In the genomic region with DNA sequence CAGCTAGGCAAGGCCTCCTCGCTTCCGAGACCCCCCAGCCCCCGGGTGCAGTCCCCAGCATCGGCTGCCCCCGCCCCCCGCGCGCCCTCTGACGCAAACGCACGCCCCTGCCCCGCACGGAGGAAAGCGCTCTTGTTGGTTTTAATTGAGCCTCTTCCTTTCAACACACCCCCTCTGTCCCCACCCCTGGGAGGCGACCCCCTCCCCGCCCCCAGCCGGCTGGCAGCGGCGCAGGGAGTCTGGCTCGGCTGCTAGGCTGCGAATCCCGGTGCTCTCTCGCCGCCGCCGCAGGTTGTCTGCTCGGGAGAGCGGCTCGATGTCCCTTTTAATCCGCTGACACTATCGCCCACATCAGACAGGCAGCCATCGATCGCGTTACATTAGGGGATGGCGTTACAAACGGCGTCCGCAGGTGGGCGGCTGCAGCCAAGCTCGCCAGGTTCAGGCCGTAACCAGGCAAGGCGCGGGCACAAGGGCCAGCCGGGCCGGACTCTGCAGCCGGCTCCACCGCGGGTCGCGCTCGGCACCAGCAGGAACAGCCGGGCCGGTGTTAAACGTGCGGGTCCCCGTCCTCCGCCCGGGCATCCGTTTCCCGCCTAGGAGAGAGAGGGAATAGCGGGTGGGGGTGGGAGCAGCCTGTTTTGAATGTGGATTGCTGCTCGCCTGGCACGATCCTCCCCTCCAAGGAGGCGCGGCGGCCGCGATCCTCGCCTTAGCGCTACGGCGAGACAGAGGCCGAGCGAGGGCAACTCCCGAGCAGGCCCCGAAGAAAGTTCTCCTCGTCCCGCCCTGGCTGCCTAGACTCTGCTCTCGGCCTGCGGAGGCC, we compare ENCODE assay signal across 1 cellular context.
TF ChIP-seq lines count a peak whose summit lies in the region.

No MANE protein-coding gene starts in this region.

TF ChIP-seq in HepG2, 621 proteins besides CTCF, POLR2A, EP300 and RAD21 (continued from another document):
- TF ChIP-seq, protein P1, sequence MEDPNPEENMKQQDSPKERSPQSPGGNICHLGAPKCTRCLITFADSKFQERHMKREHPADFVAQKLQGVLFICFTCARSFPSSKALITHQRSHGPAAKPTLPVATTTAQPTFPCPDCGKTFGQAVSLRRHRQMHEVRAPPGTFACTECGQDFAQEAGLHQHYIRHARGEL (CRISPR knock-in tag; IDR thresholded peaks at IDR 0.05), result no peak
- TF ChIP-seq ZNF274 (CRISPR knock-in tag; IDR thresholded peaks at IDR 0.05) (peak; percentile 66; the same call in 1 of the 2 replicates), ZNF530 (CRISPR knock-in tag; IDR thresholded peaks at IDR 0.05; ENCODE audit: low read depth) (no peak), MYNN (CRISPR knock-in tag; IDR thresholded peaks at IDR 0.05; ENCODE audit: low read depth) (no peak), ZNF496 (CRISPR knock-in tag; IDR thresholded peaks at IDR 0.05; ENCODE audit: insufficient replicate concordance) (no peak), RFX5 (IDR thresholded peaks at IDR 0.05; ENCODE audit: low read depth, low read length) (no peak), DR1 (CRISPR knock-in tag; IDR thresholded peaks at IDR 0.05) (peak; percentile 26; the same call in 1 of the 2 replicates), ZNF232 (CRISPR knock-in tag; IDR thresholded peaks at IDR 0.05; ENCODE audit: borderline replicate concordance) (0 out of 2 replicates have a peak, but pooled peaks have one; percentile 63), ZNF333 (CRISPR knock-in tag; IDR thresholded peaks at IDR 0.05; ENCODE audit: borderline replicate concordance) (0 out of 2 replicates have a peak, but pooled peaks have one; percentile 59), ZNF326 (CRISPR knock-in tag; IDR thresholded peaks at IDR 0.05; ENCODE audit: borderline replicate concordance) (no peak), SP1 (IDR thresholded peaks at IDR 0.05) (no peak), SP1 (CRISPR knock-in tag; IDR thresholded peaks at IDR 0.05) (no peak), ZNF816 (CRISPR knock-in tag; IDR thresholded peaks at IDR 0.05; ENCODE audit: borderline replicate concordance) (no peak), ARNTL (CRISPR knock-in tag; IDR thresholded peaks at IDR 0.05) (peak; percentile 24; the same call in 1 of the 2 replicates), RFX1 (IDR thresholded peaks at IDR 0.05) (no peak), ZNF256 (CRISPR knock-in tag; conservative IDR thresholded peaks at IDR 0.05) (no peak), BCL6 (CRISPR knock-in tag; IDR thresholded peaks at IDR 0.05) (no peak), ZNF207 (IDR thresholded peaks at IDR 0.05; ENCODE audit: borderline replicate concordance) (no peak), ZSCAN21 (CRISPR knock-in tag; IDR thresholded peaks at IDR 0.05; ENCODE audit: borderline replicate concordance) (0 out of 2 replicates have a peak, but pooled peaks have one; percentile 49)
- TF ChIP-seq, protein P2, sequence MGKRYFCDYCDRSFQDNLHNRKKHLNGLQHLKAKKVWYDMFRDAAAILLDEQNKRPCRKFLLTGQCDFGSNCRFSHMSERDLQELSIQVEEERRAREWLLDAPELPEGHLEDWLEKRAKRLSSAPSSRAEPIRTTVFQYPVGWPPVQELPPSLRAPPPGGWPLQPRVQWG (CRISPR knock-in tag; IDR thresholded peaks at IDR 0.05; ENCODE audit: borderline replicate concordance, low read depth), result no peak
- TF ChIP-seq, protein P3, sequence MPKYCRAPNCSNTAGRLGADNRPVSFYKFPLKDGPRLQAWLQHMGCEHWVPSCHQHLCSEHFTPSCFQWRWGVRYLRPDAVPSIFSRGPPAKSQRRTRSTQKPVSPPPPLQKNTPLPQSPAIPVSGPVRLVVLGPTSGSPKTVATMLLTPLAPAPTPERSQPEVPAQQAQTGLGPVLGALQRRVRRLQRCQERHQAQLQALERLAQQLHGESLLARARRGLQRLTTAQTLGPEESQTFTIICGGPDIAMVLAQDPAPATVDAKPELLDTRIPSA (CRISPR knock-in tag; IDR thresholded peaks at IDR 0.05; ENCODE audit: borderline replicate concordance), result no peak
- TF ChIP-seq, protein P4, sequence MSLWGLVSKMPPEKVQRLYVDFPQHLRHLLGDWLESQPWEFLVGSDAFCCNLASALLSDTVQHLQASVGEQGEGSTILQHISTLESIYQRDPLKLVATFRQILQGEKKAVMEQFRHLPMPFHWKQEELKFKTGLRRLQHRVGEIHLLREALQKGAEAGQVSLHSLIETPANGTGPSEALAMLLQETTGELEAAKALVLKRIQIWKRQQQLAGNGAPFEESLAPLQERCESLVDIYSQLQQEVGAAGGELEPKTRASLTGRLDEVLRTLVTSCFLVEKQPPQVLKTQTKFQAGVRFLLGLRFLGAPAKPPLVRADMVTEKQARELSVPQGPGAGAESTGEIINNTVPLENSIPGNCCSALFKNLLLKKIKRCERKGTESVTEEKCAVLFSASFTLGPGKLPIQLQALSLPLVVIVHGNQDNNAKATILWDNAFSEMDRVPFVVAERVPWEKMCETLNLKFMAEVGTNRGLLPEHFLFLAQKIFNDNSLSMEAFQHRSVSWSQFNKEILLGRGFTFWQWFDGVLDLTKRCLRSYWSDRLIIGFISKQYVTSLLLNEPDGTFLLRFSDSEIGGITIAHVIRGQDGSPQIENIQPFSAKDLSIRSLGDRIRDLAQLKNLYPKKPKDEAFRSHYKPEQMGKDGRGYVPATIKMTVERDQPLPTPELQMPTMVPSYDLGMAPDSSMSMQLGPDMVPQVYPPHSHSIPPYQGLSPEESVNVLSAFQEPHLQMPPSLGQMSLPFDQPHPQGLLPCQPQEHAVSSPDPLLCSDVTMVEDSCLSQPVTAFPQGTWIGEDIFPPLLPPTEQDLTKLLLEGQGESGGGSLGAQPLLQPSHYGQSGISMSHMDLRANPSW (CRISPR knock-in tag; IDR thresholded peaks at IDR 0.05; ENCODE audit: borderline replicate concordance), result no peak
- TF ChIP-seq, protein P5, sequence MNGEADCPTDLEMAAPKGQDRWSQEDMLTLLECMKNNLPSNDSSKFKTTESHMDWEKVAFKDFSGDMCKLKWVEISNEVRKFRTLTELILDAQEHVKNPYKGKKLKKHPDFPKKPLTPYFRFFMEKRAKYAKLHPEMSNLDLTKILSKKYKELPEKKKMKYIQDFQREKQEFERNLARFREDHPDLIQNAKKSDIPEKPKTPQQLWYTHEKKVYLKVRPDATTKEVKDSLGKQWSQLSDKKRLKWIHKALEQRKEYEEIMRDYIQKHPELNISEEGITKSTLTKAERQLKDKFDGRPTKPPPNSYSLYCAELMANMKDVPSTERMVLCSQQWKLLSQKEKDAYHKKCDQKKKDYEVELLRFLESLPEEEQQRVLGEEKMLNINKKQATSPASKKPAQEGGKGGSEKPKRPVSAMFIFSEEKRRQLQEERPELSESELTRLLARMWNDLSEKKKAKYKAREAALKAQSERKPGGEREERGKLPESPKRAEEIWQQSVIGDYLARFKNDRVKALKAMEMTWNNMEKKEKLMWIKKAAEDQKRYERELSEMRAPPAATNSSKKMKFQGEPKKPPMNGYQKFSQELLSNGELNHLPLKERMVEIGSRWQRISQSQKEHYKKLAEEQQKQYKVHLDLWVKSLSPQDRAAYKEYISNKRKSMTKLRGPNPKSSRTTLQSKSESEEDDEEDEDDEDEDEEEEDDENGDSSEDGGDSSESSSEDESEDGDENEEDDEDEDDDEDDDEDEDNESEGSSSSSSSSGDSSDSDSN (CRISPR knock-in tag; IDR thresholded peaks at IDR 0.05), result peak; percentile 85
- TF ChIP-seq, protein P6, sequence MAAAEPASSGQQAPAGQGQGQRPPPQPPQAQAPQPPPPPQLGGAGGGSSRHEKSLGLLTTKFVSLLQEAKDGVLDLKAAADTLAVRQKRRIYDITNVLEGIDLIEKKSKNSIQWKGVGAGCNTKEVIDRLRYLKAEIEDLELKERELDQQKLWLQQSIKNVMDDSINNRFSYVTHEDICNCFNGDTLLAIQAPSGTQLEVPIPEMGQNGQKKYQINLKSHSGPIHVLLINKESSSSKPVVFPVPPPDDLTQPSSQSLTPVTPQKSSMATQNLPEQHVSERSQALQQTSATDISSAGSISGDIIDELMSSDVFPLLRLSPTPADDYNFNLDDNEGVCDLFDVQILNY (CRISPR knock-in tag; conservative IDR thresholded peaks at IDR 0.05), result no peak
- TF ChIP-seq, protein P7, sequence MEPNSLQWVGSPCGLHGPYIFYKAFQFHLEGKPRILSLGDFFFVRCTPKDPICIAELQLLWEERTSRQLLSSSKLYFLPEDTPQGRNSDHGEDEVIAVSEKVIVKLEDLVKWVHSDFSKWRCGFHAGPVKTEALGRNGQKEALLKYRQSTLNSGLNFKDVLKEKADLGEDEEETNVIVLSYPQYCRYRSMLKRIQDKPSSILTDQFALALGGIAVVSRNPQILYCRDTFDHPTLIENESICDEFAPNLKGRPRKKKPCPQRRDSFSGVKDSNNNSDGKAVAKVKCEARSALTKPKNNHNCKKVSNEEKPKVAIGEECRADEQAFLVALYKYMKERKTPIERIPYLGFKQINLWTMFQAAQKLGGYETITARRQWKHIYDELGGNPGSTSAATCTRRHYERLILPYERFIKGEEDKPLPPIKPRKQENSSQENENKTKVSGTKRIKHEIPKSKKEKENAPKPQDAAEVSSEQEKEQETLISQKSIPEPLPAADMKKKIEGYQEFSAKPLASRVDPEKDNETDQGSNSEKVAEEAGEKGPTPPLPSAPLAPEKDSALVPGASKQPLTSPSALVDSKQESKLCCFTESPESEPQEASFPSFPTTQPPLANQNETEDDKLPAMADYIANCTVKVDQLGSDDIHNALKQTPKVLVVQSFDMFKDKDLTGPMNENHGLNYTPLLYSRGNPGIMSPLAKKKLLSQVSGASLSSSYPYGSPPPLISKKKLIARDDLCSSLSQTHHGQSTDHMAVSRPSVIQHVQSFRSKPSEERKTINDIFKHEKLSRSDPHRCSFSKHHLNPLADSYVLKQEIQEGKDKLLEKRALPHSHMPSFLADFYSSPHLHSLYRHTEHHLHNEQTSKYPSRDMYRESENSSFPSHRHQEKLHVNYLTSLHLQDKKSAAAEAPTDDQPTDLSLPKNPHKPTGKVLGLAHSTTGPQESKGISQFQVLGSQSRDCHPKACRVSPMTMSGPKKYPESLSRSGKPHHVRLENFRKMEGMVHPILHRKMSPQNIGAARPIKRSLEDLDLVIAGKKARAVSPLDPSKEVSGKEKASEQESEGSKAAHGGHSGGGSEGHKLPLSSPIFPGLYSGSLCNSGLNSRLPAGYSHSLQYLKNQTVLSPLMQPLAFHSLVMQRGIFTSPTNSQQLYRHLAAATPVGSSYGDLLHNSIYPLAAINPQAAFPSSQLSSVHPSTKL (CRISPR knock-in tag; IDR thresholded peaks at IDR 0.05), result no peak
